In the genomic region with DNA sequence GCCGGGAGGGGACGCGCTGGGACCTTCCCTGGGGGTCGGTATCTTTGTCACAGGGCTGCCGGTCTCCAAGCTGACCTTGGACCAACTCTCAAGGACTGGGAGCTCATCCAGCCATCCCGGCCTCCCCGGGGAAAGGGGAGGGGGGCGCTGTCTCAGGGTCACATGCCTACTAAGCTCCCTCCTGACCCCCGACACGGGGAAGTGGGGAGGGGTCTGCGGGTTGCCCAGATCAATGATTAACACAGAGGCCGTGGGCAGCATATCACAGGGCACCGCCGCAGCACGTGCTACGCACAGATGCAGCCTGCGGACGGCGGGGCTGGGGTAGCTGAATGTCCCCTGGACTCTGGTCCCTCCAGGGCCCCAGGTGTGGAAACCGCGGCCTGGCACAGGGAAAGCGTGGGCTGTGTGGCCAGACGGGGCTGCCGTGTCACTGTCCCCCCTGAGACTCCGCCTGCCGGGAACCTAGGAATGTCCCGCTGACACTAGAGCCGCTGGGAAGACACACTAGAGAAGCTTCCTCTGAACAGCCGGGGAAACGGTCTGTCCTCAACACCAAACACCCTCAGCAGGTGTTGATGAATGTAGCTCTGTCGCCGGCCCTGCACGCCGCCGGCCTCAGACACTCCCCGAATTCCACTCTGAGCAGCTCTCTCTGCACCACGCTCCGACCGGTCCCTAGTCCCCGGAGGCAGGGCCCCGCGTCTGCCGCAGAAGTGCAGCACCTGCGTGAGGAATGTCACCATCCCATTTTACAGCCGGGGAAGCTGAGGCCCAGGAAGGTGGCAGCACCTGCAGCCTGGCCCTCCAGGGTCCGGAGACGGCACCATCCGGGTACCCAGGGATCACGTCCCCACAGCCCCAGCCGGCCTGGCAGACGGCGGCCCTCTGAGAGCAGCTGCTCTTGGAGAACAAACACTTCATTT, we compare ENCODE assay signal across 1 cellular context.
TF ChIP-seq lines count a peak whose summit lies in the region.

No MANE protein-coding gene starts in this region.

TF ChIP-seq in HepG2, 621 proteins besides CTCF, POLR2A, EP300 and RAD21 (continued from another document and continues in another):
- TF ChIP-seq, protein P1, sequence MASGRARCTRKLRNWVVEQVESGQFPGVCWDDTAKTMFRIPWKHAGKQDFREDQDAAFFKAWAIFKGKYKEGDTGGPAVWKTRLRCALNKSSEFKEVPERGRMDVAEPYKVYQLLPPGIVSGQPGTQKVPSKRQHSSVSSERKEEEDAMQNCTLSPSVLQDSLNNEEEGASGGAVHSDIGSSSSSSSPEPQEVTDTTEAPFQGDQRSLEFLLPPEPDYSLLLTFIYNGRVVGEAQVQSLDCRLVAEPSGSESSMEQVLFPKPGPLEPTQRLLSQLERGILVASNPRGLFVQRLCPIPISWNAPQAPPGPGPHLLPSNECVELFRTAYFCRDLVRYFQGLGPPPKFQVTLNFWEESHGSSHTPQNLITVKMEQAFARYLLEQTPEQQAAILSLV (CRISPR knock-in tag; IDR thresholded peaks at IDR 0.05; ENCODE audit: borderline replicate concordance): peak; percentile 65; the same call in 1 of the 2 replicates
- no peak for TF ChIP-seq ZC3H13 (CRISPR knock-in tag; IDR thresholded peaks at IDR 0.05)
- TF ChIP-seq IRX3 (CRISPR knock-in tag; IDR thresholded peaks at IDR 0.05; ENCODE audit: borderline replicate concordance, low read depth): no peak
- TF ChIP-seq, protein P2, sequence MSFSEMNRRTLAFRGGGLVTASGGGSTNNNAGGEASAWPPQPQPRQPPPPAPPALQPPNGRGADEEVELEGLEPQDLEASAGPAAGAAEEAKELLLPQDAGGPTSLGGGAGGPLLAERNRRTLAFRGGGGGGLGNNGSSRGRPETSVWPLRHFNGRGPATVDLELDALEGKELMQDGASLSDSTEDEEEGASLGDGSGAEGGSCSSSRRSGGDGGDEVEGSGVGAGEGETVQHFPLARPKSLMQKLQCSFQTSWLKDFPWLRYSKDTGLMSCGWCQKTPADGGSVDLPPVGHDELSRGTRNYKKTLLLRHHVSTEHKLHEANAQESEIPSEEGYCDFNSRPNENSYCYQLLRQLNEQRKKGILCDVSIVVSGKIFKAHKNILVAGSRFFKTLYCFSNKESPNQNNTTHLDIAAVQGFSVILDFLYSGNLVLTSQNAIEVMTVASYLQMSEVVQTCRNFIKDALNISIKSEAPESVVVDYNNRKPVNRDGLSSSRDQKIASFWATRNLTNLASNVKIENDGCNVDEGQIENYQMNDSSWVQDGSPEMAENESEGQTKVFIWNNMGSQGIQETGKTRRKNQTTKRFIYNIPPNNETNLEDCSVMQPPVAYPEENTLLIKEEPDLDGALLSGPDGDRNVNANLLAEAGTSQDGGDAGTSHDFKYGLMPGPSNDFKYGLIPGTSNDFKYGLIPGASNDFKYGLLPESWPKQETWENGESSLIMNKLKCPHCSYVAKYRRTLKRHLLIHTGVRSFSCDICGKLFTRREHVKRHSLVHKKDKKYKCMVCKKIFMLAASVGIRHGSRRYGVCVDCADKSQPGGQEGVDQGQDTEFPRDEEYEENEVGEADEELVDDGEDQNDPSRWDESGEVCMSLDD (CRISPR knock-in tag; IDR thresholded peaks at IDR 0.05; ENCODE audit: borderline replicate concordance): peak; percentile 51; the same call in 1 of the 2 replicates
- peak; percentile 85 for TF ChIP-seq HNF4A (CRISPR knock-in tag; IDR thresholded peaks at IDR 0.05)
- peak; percentile 88 for TF ChIP-seq GATAD2A (CRISPR knock-in tag; IDR thresholded peaks at IDR 0.05)
- peak; percentile 36; the same call in 1 of the 2 replicates for TF ChIP-seq ZNF563 (CRISPR knock-in tag; IDR thresholded peaks at IDR 0.05)
- 0 out of 2 replicates have a peak, but pooled peaks have one; percentile 57 for TF ChIP-seq ZNF546 (CRISPR knock-in tag; conservative IDR thresholded peaks at IDR 0.05)
- TF ChIP-seq ZNF543 (CRISPR knock-in tag; IDR thresholded peaks at IDR 0.05): 0 out of 2 replicates have a peak, but pooled peaks have one; percentile 42
- TF ChIP-seq, protein P3, sequence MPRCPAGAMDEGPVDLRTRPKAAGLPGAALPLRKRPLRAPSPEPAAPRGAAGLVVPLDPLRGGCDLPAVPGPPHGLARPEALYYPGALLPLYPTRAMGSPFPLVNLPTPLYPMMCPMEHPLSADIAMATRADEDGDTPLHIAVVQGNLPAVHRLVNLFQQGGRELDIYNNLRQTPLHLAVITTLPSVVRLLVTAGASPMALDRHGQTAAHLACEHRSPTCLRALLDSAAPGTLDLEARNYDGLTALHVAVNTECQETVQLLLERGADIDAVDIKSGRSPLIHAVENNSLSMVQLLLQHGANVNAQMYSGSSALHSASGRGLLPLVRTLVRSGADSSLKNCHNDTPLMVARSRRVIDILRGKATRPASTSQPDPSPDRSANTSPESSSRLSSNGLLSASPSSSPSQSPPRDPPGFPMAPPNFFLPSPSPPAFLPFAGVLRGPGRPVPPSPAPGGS (CRISPR knock-in tag; IDR thresholded peaks at IDR 0.05): no peak
- no peak; the same call in 1 of the 2 replicates for TF ChIP-seq ZNF292 (CRISPR knock-in tag; IDR thresholded peaks at IDR 0.05; ENCODE audit: borderline replicate concordance, low read depth)
- TF ChIP-seq, protein P4, sequence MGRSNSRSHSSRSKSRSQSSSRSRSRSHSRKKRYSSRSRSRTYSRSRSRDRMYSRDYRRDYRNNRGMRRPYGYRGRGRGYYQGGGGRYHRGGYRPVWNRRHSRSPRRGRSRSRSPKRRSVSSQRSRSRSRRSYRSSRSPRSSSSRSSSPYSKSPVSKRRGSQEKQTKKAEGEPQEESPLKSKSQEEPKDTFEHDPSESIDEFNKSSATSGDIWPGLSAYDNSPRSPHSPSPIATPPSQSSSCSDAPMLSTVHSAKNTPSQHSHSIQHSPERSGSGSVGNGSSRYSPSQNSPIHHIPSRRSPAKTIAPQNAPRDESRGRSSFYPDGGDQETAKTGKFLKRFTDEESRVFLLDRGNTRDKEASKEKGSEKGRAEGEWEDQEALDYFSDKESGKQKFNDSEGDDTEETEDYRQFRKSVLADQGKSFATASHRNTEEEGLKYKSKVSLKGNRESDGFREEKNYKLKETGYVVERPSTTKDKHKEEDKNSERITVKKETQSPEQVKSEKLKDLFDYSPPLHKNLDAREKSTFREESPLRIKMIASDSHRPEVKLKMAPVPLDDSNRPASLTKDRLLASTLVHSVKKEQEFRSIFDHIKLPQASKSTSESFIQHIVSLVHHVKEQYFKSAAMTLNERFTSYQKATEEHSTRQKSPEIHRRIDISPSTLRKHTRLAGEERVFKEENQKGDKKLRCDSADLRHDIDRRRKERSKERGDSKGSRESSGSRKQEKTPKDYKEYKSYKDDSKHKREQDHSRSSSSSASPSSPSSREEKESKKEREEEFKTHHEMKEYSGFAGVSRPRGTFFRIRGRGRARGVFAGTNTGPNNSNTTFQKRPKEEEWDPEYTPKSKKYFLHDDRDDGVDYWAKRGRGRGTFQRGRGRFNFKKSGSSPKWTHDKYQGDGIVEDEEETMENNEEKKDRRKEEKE (IDR thresholded peaks at IDR 0.05): no peak
- TF ChIP-seq SNAI1 (CRISPR knock-in tag; IDR thresholded peaks at IDR 0.05; ENCODE audit: borderline replicate concordance): 0 out of 2 replicates have a peak, but pooled peaks have one; percentile 41
- TF ChIP-seq ZBTB7A (CRISPR knock-in tag; IDR thresholded peaks at IDR 0.05): peak; percentile 97
- peak; percentile 50; the same call in 1 of the 2 replicates for TF ChIP-seq HOXA5 (CRISPR knock-in tag; IDR thresholded peaks at IDR 0.05)
- no peak for TF ChIP-seq RARG (CRISPR knock-in tag; IDR thresholded peaks at IDR 0.05; ENCODE audit: low read depth)
- TF ChIP-seq, protein P5, sequence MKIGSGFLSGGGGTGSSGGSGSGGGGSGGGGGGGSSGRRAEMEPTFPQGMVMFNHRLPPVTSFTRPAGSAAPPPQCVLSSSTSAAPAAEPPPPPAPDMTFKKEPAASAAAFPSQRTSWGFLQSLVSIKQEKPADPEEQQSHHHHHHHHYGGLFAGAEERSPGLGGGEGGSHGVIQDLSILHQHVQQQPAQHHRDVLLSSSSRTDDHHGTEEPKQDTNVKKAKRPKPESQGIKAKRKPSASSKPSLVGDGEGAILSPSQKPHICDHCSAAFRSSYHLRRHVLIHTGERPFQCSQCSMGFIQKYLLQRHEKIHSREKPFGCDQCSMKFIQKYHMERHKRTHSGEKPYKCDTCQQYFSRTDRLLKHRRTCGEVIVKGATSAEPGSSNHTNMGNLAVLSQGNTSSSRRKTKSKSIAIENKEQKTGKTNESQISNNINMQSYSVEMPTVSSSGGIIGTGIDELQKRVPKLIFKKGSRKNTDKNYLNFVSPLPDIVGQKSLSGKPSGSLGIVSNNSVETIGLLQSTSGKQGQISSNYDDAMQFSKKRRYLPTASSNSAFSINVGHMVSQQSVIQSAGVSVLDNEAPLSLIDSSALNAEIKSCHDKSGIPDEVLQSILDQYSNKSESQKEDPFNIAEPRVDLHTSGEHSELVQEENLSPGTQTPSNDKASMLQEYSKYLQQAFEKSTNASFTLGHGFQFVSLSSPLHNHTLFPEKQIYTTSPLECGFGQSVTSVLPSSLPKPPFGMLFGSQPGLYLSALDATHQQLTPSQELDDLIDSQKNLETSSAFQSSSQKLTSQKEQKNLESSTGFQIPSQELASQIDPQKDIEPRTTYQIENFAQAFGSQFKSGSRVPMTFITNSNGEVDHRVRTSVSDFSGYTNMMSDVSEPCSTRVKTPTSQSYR (CRISPR knock-in tag; IDR thresholded peaks at IDR 0.05; ENCODE audit: borderline replicate concordance): peak; percentile 17; the same call in 1 of the 2 replicates
- TF ChIP-seq, protein P6, sequence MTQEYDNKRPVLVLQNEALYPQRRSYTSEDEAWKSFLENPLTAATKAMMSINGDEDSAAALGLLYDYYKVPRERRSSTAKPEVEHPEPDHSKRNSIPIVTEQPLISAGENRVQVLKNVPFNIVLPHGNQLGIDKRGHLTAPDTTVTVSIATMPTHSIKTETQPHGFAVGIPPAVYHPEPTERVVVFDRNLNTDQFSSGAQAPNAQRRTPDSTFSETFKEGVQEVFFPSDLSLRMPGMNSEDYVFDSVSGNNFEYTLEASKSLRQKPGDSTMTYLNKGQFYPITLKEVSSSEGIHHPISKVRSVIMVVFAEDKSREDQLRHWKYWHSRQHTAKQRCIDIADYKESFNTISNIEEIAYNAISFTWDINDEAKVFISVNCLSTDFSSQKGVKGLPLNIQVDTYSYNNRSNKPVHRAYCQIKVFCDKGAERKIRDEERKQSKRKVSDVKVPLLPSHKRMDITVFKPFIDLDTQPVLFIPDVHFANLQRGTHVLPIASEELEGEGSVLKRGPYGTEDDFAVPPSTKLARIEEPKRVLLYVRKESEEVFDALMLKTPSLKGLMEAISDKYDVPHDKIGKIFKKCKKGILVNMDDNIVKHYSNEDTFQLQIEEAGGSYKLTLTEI (CRISPR knock-in tag; conservative IDR thresholded peaks at IDR 0.05): no peak
- TF ChIP-seq SP1 (IDR thresholded peaks at IDR 0.05): no peak
- TF ChIP-seq SP1 (CRISPR knock-in tag; IDR thresholded peaks at IDR 0.05): peak; percentile 26; the same call in 1 of the 2 replicates
- TF ChIP-seq SIN3B (IDR thresholded peaks at IDR 0.05; ENCODE audit: low read length): no peak
- peak; percentile 25 for TF ChIP-seq XRCC5 (optimal IDR thresholded peaks at IDR 0.05; ENCODE audit: low read length)
- TF ChIP-seq, protein P7, sequence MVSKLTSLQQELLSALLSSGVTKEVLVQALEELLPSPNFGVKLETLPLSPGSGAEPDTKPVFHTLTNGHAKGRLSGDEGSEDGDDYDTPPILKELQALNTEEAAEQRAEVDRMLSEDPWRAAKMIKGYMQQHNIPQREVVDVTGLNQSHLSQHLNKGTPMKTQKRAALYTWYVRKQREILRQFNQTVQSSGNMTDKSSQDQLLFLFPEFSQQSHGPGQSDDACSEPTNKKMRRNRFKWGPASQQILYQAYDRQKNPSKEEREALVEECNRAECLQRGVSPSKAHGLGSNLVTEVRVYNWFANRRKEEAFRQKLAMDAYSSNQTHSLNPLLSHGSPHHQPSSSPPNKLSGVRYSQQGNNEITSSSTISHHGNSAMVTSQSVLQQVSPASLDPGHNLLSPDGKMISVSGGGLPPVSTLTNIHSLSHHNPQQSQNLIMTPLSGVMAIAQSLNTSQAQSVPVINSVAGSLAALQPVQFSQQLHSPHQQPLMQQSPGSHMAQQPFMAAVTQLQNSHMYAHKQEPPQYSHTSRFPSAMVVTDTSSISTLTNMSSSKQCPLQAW (CRISPR knock-in tag; IDR thresholded peaks at IDR 0.05): peak; percentile 98
- TF ChIP-seq PHF20 (CRISPR knock-in tag; IDR thresholded peaks at IDR 0.05): peak; percentile 42; the same call in 1 of the 2 replicates
- TF ChIP-seq DNMT3B (CRISPR knock-in tag; conservative IDR thresholded peaks at IDR 0.05): no peak
- TF ChIP-seq ZSCAN29 (CRISPR knock-in tag; conservative IDR thresholded peaks at IDR 0.05): 0 out of 2 replicates have a peak, but pooled peaks have one; percentile 67
- no peak for TF ChIP-seq ZNF883 (CRISPR knock-in tag; IDR thresholded peaks at IDR 0.05; ENCODE audit: not compliant biosample characterization)
- TF ChIP-seq, protein P8, sequence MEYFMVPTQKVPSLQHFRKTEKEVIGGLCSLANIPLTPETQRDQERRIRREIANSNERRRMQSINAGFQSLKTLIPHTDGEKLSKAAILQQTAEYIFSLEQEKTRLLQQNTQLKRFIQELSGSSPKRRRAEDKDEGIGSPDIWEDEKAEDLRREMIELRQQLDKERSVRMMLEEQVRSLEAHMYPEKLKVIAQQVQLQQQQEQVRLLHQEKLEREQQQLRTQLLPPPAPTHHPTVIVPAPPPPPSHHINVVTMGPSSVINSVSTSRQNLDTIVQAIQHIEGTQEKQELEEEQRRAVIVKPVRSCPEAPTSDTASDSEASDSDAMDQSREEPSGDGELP (IDR thresholded peaks at IDR 0.05; ENCODE audit: borderline replicate concordance, low read depth): peak; percentile 35; the same call in 1 of the 2 replicates
- TF ChIP-seq SNRNP70 (IDR thresholded peaks at IDR 0.05; ENCODE audit: low read depth, low read length): no peak
- no peak for TF ChIP-seq ZNF790 (CRISPR knock-in tag; IDR thresholded peaks at IDR 0.05; ENCODE audit: borderline replicate concordance)
- TF ChIP-seq TEAD2 (CRISPR knock-in tag; IDR thresholded peaks at IDR 0.05): 0 out of 2 replicates have a peak, but pooled peaks have one; percentile 19
- TF ChIP-seq ADNP (CRISPR knock-in tag; IDR thresholded peaks at IDR 0.05): peak; percentile 78; the same call in 1 of the 2 replicates
- TF ChIP-seq, protein P9, sequence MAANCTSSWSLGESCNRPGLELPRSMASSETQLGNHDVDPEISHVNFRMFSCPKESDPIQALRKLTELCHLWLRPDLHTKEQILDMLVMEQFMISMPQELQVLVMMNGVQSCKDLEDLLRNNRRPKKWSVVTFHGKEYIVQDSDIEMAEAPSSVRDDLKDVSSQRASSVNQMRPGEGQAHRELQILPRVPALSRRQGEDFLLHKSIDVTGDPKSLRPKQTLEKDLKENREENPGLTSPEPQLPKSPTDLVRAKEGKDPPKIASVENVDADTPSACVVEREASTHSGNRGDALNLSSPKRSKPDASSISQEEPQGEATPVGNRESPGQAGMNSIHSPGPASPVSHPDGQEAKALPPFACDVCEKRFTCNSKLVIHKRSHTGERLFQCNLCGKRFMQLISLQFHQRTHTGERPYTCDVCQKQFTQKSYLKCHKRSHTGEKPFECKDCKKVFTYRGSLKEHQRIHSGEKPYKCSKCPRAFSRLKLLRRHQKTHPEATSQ (CRISPR knock-in tag; IDR thresholded peaks at IDR 0.05; ENCODE audit: borderline replicate concordance): no peak
- peak; percentile 61 for TF ChIP-seq NCOR1 (IDR thresholded peaks at IDR 0.05; ENCODE audit: borderline replicate concordance, low read length)
- no peak for TF ChIP-seq SIX1 (CRISPR knock-in tag; IDR thresholded peaks at IDR 0.05; ENCODE audit: borderline replicate concordance)
- TF ChIP-seq ZNF296 (CRISPR knock-in tag; conservative IDR thresholded peaks at IDR 0.05): peak; percentile 30; the same call in 1 of the 2 replicates
- TF ChIP-seq PRPF4 (IDR thresholded peaks at IDR 0.05; ENCODE audit: low read depth, low read length, poor library complexity, severe bottlenecking): no peak
- TF ChIP-seq CBX5 (CRISPR knock-in tag; IDR thresholded peaks at IDR 0.05; ENCODE audit: borderline replicate concordance): peak; percentile 22; the same call in 1 of the 2 replicates
- TF ChIP-seq TCF7L2 (IDR thresholded peaks at IDR 0.05; ENCODE audit: low read depth, low read length): no peak
- no peak for TF ChIP-seq ZNF282 (IDR thresholded peaks at IDR 0.05; ENCODE audit: partially characterized antibody)
- TF ChIP-seq ZFY (CRISPR knock-in tag; IDR thresholded peaks at IDR 0.05): peak; percentile 65
- TF ChIP-seq U2AF2 (IDR thresholded peaks at IDR 0.05; ENCODE audit: low read depth, low read length): no peak
